19 cellular contexts compared by ENCODE assay signal in genomic region chr10:5540080-5540479, GRCh38. TPM values are rescaled to one million over a fixed set of nuclear protein-coding genes. Genes with fewer than 3 reads are reported as not detected.
DNase-seq lines count a peak whose midpoint lies in the region; ATAC-seq and TF ChIP-seq lines count a peak whose summit lies in the region.
"Had no signal": no experiment of that assay in that cellular context is flagged by ENCODE, and none has a peak within 500 bp of the region (broad histone marks: within the 10 kb centered on the region; RNA-seq: fewer than 3 reads in every experiment).

No MANE protein-coding gene starts in this region.

- CTCF ChIA-PET in mammary epithelial cell (lab: Charles Lee; ENCODE audit: low non-redundant PET): no interaction called here

- 93% methylated on average over 6 of the region's 9 CpGs for WGBS in mammary epithelial cell (ENCODE audit: low coverage, missing lambda C conversion rate)

- dilution Hi-C loops in mammary epithelial cell (cut with HindIII; ENCODE audit: low sequenced_read_pairs): no loop called here

- TF ChIP-seq CTCF in mammary epithelial cell (conservative IDR thresholded peaks at IDR 0.05 in 1 of 2, IDR thresholded peaks at IDR 0.05 in 1 of 2; ENCODE audit: extremely low read depth in 1 of 2, insufficient read depth in 1 of 2, low read depth in 1 of 2, low read length in 2 of 2) (no peak), mucosa of descending colon (IDR thresholded peaks at IDR 0.05) (no peak), upper lobe of right lung (IDR thresholded peaks at IDR 0.05) (no peak)

- H3K4me3 Mint-ChIP-seq in activated T-cell treated with anti-CD3 and anti-CD28 coated beads, Interleukin-2, amount 50 U/mL, for 4 hours: no peak overlapping the region
- H3K4me3 Mint-ChIP-seq: CD4-positive, CD25-positive, alpha-beta regulatory T cell had no signal

- no peaks in the 10 kb centered on the region for H3K36me3 ChIP-seq in mammary epithelial cell (ENCODE audit: insufficient read depth, low read length)
- H3K36me3 ChIP-seq in mucosa of descending colon (ENCODE audit: low read depth): no peaks in the 10 kb centered on the region
- H3K36me3 ChIP-seq in upper lobe of right lung: no peaks in the 10 kb centered on the region
- H3K36me3 ChIP-seq: HAP-1 had no signal

- no peak overlapping the region for H3K9ac ChIP-seq in mammary epithelial cell (ENCODE audit: insufficient read depth, low read length)

- no peaks in the 10 kb centered on the region for H4K20me1 ChIP-seq in mammary epithelial cell (ENCODE audit: insufficient read depth, low read length)

- no peaks in the 10 kb centered on the region for H3K79me2 ChIP-seq in mammary epithelial cell (ENCODE audit: insufficient read depth, low read length)

- H3K4me1 ChIP-seq in mammary epithelial cell (ENCODE audit: insufficient read depth, low read length) (peaks cover 31% of the 10 kb centered on the region), mucosa of descending colon (ENCODE audit: low read depth) (peaks cover 14% of the 10 kb centered on the region), upper lobe of right lung (peaks cover 5% of the 10 kb centered on the region)
- H3K4me1 ChIP-seq: HAP-1 had no signal

- BruUV-seq in mammary epithelial cell (replicated peaks; lab: Mats Ljungman, UMichigan): no TSS peak

- H3K36me3 Mint-ChIP-seq in activated T-cell treated with anti-CD3 and anti-CD28 coated beads, Interleukin-2, amount 50 U/mL, for 4 hours (ENCODE audit: insufficient read depth): no peaks in the 10 kb centered on the region
- H3K36me3 Mint-ChIP-seq: CD4-positive, CD25-positive, alpha-beta regulatory T cell had no signal

- H3K27ac ChIP-seq in mammary epithelial cell (ENCODE audit: insufficient read depth, low read depth, low read length) (peak overlapping the region; percentile 95), upper lobe of right lung (no peak overlapping the region)

- peaks cover 6% of the 10 kb centered on the region for H3K27me3 Mint-ChIP-seq in activated T-cell treated with anti-CD3 and anti-CD28 coated beads, Interleukin-2, amount 50 U/mL, for 4 hours (ENCODE audit: low read depth)

- H2AFZ ChIP-seq in mammary epithelial cell (ENCODE audit: low read depth, low read length): no peak overlapping the region

- no peak for ATAC-seq in activated T-cell treated with anti-CD3 and anti-CD28 coated beads, Interleukin-2, amount 50 U/mL, for 4 hours
- no peak for ATAC-seq in mucosa of descending colon
- no peak for ATAC-seq in upper lobe of right lung
- ATAC-seq in HG03571 (IDR thresholded peaks at IDR 0.05; ENCODE audit: unreplicated experiment): no peak
- no peak for ATAC-seq in left cardiac atrium
- ATAC-seq: A549 had no signal

- no peaks in the 10 kb centered on the region for H3K27me3 ChIP-seq in mammary epithelial cell (ENCODE audit: insufficient read depth, low read length)
- H3K27me3 ChIP-seq in upper lobe of right lung: no peaks in the 10 kb centered on the region

- peak; percentile 1 for DNase-seq in activated T-cell treated with anti-CD3 and anti-CD28 coated beads, Interleukin-2, amount 50 U/mL, for 4 hours
- no peak for DNase-seq in activated T-cell treated with anti-CD3 and anti-CD28 coated beads, Interleukin-2, amount 50 U/mL, for 48 hours
- DNase-seq in mammary epithelial cell (no peak), mucosa of descending colon (peak in 2 of 3 donors; percentile 18 to 24), upper lobe of right lung (peak; percentile 39), left cardiac atrium (no peak)
- DNase-seq: AML-193; Calu3; CD4-positive, CD25-positive, alpha-beta regulatory T cell; DMS79 treated with DMSO at 0.1 percent for 48 hours; MM.1S; NCI-H1417 treated with DMSO at 0.1 percent for 48 hours; NCI-H2029; NCI-H2171 treated with DMSO at 0.1 percent for 48 hours; NCI-H510A treated with DMSO at 0.1 percent for 48 hours; RPMI8226 had no signal

- in situ Hi-C loops in mammary epithelial cell (cut with MboI; ENCODE audit: low sequenced_read_pairs in 2 of 2): no loop called here

- no peak overlapping the region for H3K4me2 ChIP-seq in mammary epithelial cell (ENCODE audit: insufficient read depth, low read depth, low read length)
- H3K4me2 ChIP-seq: A549 had no signal

- H3K4me3 ChIP-seq in mammary epithelial cell (replicated peaks in 1 of 3; ENCODE audit: insufficient read depth in 1 of 3, low read depth in 2 of 3, low read length in 3 of 3) (no peak overlapping the region), mucosa of descending colon (no peak overlapping the region), upper lobe of right lung (no peak overlapping the region)
- H3K4me3 ChIP-seq: A549, HAP-1 had no signal

- no peaks in the 10 kb centered on the region for H3K4me1 Mint-ChIP-seq in activated T-cell treated with anti-CD3 and anti-CD28 coated beads, Interleukin-2, amount 50 U/mL, for 4 hours (ENCODE audit: low read depth)

- peaks cover 15% of the 10 kb centered on the region for H3K9me3 Mint-ChIP-seq in activated T-cell treated with anti-CD3 and anti-CD28 coated beads, Interleukin-2, amount 50 U/mL, for 4 hours

- H3K9me3 ChIP-seq in mammary epithelial cell (replicated peaks; ENCODE audit: insufficient read depth, low read length) (peaks cover 3% of the 10 kb centered on the region), mucosa of descending colon (no peaks in the 10 kb centered on the region), upper lobe of right lung (no peaks in the 10 kb centered on the region)
- H3K9me3 ChIP-seq: HAP-1 had no signal

- intact Hi-C loops in mammary epithelial cell (cut with micrococcal nuclease): no loop called here
- intact Hi-C loops in mucosa of descending colon (cut with DNase I, micrococcal nuclease): no loop called here
- intact Hi-C loops in upper lobe of right lung (cut with DNase I): no loop called here
- intact Hi-C loops in left cardiac atrium (cut with DNase I): loop anchor here in 1 of 2 donors (10.0 kb wide), 1 partner anchor 75 kb away; no protein-coding TSS in a partner anchor

RNA-seq across cellular contexts. Expression of gene CALML3, which starts 15.3 kb away (rescaled TPM):
- not detected for total RNA-seq in activated T-cell treated with anti-CD3 and anti-CD28 coated beads, Interleukin-2, amount 50 U/mL, for 4 hours
- total RNA-seq in mammary epithelial cell: 100 to 1,000 TPM; 173 to 704 TPM
- polyA plus RNA-seq in mammary epithelial cell: 42.3 TPM
- polyA minus RNA-seq in mammary epithelial cell: 6.0 TPM
- total RNA-seq in mucosa of descending colon: under 1 TPM in 2 of 3 donors, not detected in 1; 0.09 to 0.17 TPM
- not detected for total RNA-seq in upper lobe of right lung
- not detected for total RNA-seq in left cardiac atrium
- total RNA-seq: Calu3; CD4-positive, CD25-positive, alpha-beta regulatory T cell had no signal
- polyA plus RNA-seq: A549; CD4-positive, CD25-positive, alpha-beta regulatory T cell had no signal

RNA-seq across cellular contexts. Expression of gene CALML5, which starts 40.7 kb away (rescaled TPM):
- not detected for total RNA-seq in activated T-cell treated with anti-CD3 and anti-CD28 coated beads, Interleukin-2, amount 50 U/mL, for 4 hours
- total RNA-seq in mammary epithelial cell (not detected), mucosa of descending colon (not detected), upper lobe of right lung (not detected), left cardiac atrium (not detected)
- polyA plus RNA-seq in mammary epithelial cell: 0.32 TPM
- not detected for polyA minus RNA-seq in mammary epithelial cell
- total RNA-seq: Calu3; CD4-positive, CD25-positive, alpha-beta regulatory T cell had no signal
- polyA plus RNA-seq: A549; CD4-positive, CD25-positive, alpha-beta regulatory T cell had no signal

Comparison
In these comparisons a context has a peak if more than half of its experiments do, and no peak if none do; other contexts are left out.
1. DNase-seq: peak in activated T-cell treated with anti-CD3 and anti-CD28 coated beads, Interleukin-2, amount 50 U/mL, for 4 hours (single experiment), mucosa of descending colon (2 of 3) and upper lobe of right lung (single experiment); none in activated T-cell treated with anti-CD3 and anti-CD28 coated beads, Interleukin-2, amount 50 U/mL, for 48 hours (0 of 2), mammary epithelial cell (single experiment) and left cardiac atrium (single experiment).
2. RNA of gene CALML3, which starts 15.3 kb away (total RNA-seq): 173 to 704 TPM in mammary epithelial cell; 0.09 to 0.17 TPM in mucosa of descending colon, not detected in activated T-cell treated with anti-CD3 and anti-CD28 coated beads, Interleukin-2, amount 50 U/mL, for 4 hours, not detected in upper lobe of right lung (single experiment) and not detected in left cardiac atrium; every median in the first group is over 100 times any median in the second.